ENCODE assay signal across 19 cellular contexts in genomic region chr2:121588357-121588756, GRCh38. TPM values are rescaled to one million over a fixed set of nuclear protein-coding genes. Genes with fewer than 3 reads are reported as not detected.
"Had no signal": no experiment of that assay in that cellular context is flagged by ENCODE, and none has a peak within 500 bp of the region (broad histone marks: within the 10 kb centered on the region; RNA-seq: fewer than 3 reads in every experiment).

No MANE protein-coding gene starts in this region.

- H3K4me3 ChIP-seq: body of pancreas, hepatocyte, neural progenitor cell, right atrium auricular region, skin epidermis, testis had no signal

- H3K27ac Mint-ChIP-seq: activated CD4-positive, alpha-beta memory T cell treated with anti-CD3 and anti-CD28 coated beads, Interleukin-2, amount 10 ng/mL, durations not matched to agents 7 days and 5 days; activated T-helper 1 cell treated with anti-CD3 and anti-CD28 coated beads, Interleukin-12 subunit alpha, Interleukin-12 subunit beta, Interleukin-2, Interleukin-4 antibody, amounts not matched to agents 30 ng/mL and 10 ng/mL and 1 ng/mL, durations not matched to agents 14 hours and 24 hours and 36 hours; neural progenitor cell; stimulated activated naive CD8-positive, alpha-beta T cell treated with anti-CD3 and anti-CD28 coated beads, Interleukin-15, amount 100 ng/mL, for 72 hours had no signal

- DNase-seq: activated CD4-positive, alpha-beta memory T cell treated with anti-CD3 and anti-CD28 coated beads, Interleukin-2, amount 10 ng/mL, durations not matched to agents 7 days and 5 days; activated CD4-positive, alpha-beta T cell treated with anti-CD3 and anti-CD28 coated beads for 1 hour; activated CD8-positive, alpha-beta memory T cell treated with anti-CD3 and anti-CD28 coated beads, Interleukin-2, amount 50 U/mL, for 48 hours; activated naive CD4-positive, alpha-beta T cell treated with Interleukin-2 at 50 U/mL for 16 hours; body of pancreas; stimulated activated CD4-positive, alpha-beta T cell treated with anti-CD3 and anti-CD28 coated beads, Interleukin-4, amount 100 ng/mL, for 4 hours; stimulated activated naive CD8-positive, alpha-beta T cell treated with anti-CD3 and anti-CD28 coated beads, Interleukin-15, amount 100 ng/mL, for 72 hours; testis had no signal

- H3K36me3 ChIP-seq: neural progenitor cell, right atrium auricular region had no signal

- ATAC-seq: body of pancreas; stimulated activated naive CD8-positive, alpha-beta T cell treated with anti-CD3 and anti-CD28 coated beads, Interleukin-15, amount 100 ng/mL, for 72 hours had no signal

- H3K4me2 ChIP-seq: hepatocyte, neural progenitor cell had no signal

- H3K27me3 Mint-ChIP-seq: activated CD4-positive, alpha-beta memory T cell treated with anti-CD3 and anti-CD28 coated beads, Interleukin-2, amount 10 ng/mL, durations not matched to agents 7 days and 5 days; stimulated activated naive CD8-positive, alpha-beta T cell treated with anti-CD3 and anti-CD28 coated beads, Interleukin-15, amount 100 ng/mL, for 72 hours had no signal

- H3K9ac ChIP-seq: neural progenitor cell had no signal

- H3K27ac ChIP-seq: body of pancreas, hepatocyte, neural progenitor cell, right atrium auricular region, testis had no signal

- H3K4me1 Mint-ChIP-seq: neural progenitor cell had no signal

- H3K9me3 ChIP-seq: body of pancreas, right atrium auricular region, testis had no signal

- H3K4me1 ChIP-seq: body of pancreas, testis had no signal

- H3K27me3 ChIP-seq: body of pancreas, hepatocyte, neural progenitor cell, right atrium auricular region, testis had no signal

- H2AFZ ChIP-seq: hepatocyte, neural progenitor cell had no signal

- H3K4me3 Mint-ChIP-seq: activated CD4-positive, alpha-beta memory T cell treated with anti-CD3 and anti-CD28 coated beads, Interleukin-2, amount 10 ng/mL, durations not matched to agents 7 days and 5 days; activated T-helper 1 cell treated with anti-CD3 and anti-CD28 coated beads, Interleukin-12 subunit alpha, Interleukin-12 subunit beta, Interleukin-2, Interleukin-4 antibody, amounts not matched to agents 30 ng/mL and 10 ng/mL and 1 ng/mL, durations not matched to agents 14 hours and 24 hours and 36 hours; neural progenitor cell; stimulated activated naive CD8-positive, alpha-beta T cell treated with anti-CD3 and anti-CD28 coated beads, Interleukin-15, amount 100 ng/mL, for 72 hours had no signal

- H3K9me3 Mint-ChIP-seq: activated CD4-positive, alpha-beta memory T cell treated with anti-CD3 and anti-CD28 coated beads, Interleukin-2, amount 10 ng/mL, durations not matched to agents 7 days and 5 days; activated T-helper 1 cell treated with anti-CD3 and anti-CD28 coated beads, Interleukin-12 subunit alpha, Interleukin-12 subunit beta, Interleukin-2, Interleukin-4 antibody, amounts not matched to agents 30 ng/mL and 10 ng/mL and 1 ng/mL, durations not matched to agents 14 hours and 24 hours and 36 hours; stimulated activated naive CD8-positive, alpha-beta T cell treated with anti-CD3 and anti-CD28 coated beads, Interleukin-15, amount 100 ng/mL, for 72 hours had no signal

RNA-seq across cellular contexts. Expression of gene RNU4ATAC, which starts 57.7 kb away (rescaled TPM):
- total RNA-seq: activated CD4-positive, alpha-beta memory T cell treated with anti-CD3 and anti-CD28 coated beads, Interleukin-2, amount 10 ng/mL, durations not matched to agents 7 days and 5 days; activated T-helper 1 cell treated with anti-CD3 and anti-CD28 coated beads, Interleukin-12 subunit alpha, Interleukin-12 subunit beta, Interleukin-2, Interleukin-4 antibody, amounts not matched to agents 30 ng/mL and 10 ng/mL and 1 ng/mL, durations not matched to agents 14 hours and 24 hours and 36 hours; body of pancreas; endothelial cell of umbilical vein; hepatocyte; kidney epithelial cell; liver; myocyte; right atrium auricular region; T-helper 2 cell treated with Interferon-gamma antibody and Interleukin-4, amounts not matched to agents 100 ng/mL and 5 ng/mL, for 36 hours; testis; ureter had no signal
